In the genomic region with DNA sequence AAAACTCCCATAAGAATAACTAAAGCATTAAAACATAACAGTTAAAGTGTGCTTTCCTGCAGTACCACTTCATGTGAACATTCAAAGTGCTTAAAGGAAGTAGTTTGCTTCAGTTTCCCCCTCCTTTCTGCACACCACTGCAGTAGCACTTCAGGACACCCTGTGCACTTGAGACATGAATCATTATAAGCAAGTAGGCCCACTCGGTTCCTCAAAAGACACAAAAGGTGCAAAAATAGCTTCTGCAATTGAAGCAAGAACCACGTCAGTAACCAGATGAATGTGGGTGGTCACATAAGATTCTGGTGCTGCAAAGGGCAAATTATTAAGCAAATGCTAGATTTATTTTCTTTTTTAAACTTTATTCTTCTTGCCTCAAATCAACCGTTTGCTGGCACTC, we compare ENCODE assay signal across 9 cellular contexts.
DNase-seq lines count a peak whose midpoint lies in the region; ATAC-seq, FAIRE-seq and TF ChIP-seq lines count a peak whose summit lies in the region.
"Had no signal": no experiment of that assay in that cellular context is flagged by ENCODE, and none has a peak within 500 bp of the region (broad histone marks: within the 10 kb centered on the region; RNA-seq: fewer than 3 reads in every experiment).

No MANE protein-coding gene starts in this region.

- H3K4me1 Mint-ChIP-seq in activated T-cell treated with anti-CD3 and anti-CD28 coated beads, Interleukin-2, amount 50 U/mL, for 72 hours (ENCODE audit: low read depth): peaks cover 80% of the 10 kb centered on the region
- H3K4me1 Mint-ChIP-seq in stimulated activated naive B cell treated with anti-CD40 and anti-IgM and Interleukin-4, amounts not matched to agents 10 μg/mL and 1 μg/mL and 100 μg/mL, for 72 hours: peaks cover 20 to 49% of the 10 kb centered on the region in 2 donors

- H3K9ac ChIP-seq in colonic mucosa (ENCODE audit: low read depth in 2 of 2, low read length in 2 of 2): no peak overlapping the region
- H3K9ac ChIP-seq: BLaER1 had no signal

- H3K27me3 ChIP-seq in colonic mucosa: no peaks in the 10 kb centered on the region
- H3K27me3 ChIP-seq: BLaER1 had no signal

- H3K27me3 Mint-ChIP-seq in activated T-cell treated with anti-CD3 and anti-CD28 coated beads, Interleukin-2, amount 50 U/mL, for 72 hours (ENCODE audit: low read depth): no peaks in the 10 kb centered on the region
- no peaks in the 10 kb centered on the region for H3K27me3 Mint-ChIP-seq in stimulated activated naive B cell treated with anti-CD40 and anti-IgM and Interleukin-4, amounts not matched to agents 10 μg/mL and 1 μg/mL and 100 μg/mL, for 72 hours

- no peaks in the 10 kb centered on the region for H3K9me3 Mint-ChIP-seq in activated T-cell treated with anti-CD3 and anti-CD28 coated beads, Interleukin-2, amount 50 U/mL, for 72 hours
- H3K9me3 Mint-ChIP-seq in stimulated activated naive B cell treated with anti-CD40 and anti-IgM and Interleukin-4, amounts not matched to agents 10 μg/mL and 1 μg/mL and 100 μg/mL, for 72 hours: no peaks in the 10 kb centered on the region

- H3K27ac Mint-ChIP-seq in activated T-cell treated with anti-CD3 and anti-CD28 coated beads, Interleukin-2, amount 50 U/mL, for 72 hours: peak overlapping the region; percentile 96
- H3K27ac Mint-ChIP-seq in stimulated activated naive B cell treated with anti-CD40 and anti-IgM and Interleukin-4, amounts not matched to agents 10 μg/mL and 1 μg/mL and 100 μg/mL, for 72 hours: peak overlapping the region; percentile 70

- no peak for TF ChIP-seq CTCF in colonic mucosa (IDR thresholded peaks at IDR 0.05)

- no peak for FAIRE-seq in H54 (lab: Jason Lieb, UNC)

- no peaks in the 10 kb centered on the region for H3K9me3 ChIP-seq in colonic mucosa
- H3K9me3 ChIP-seq: BLaER1 had no signal

- H3K36me3 ChIP-seq in colonic mucosa: no peaks in the 10 kb centered on the region

- H3K36me3 Mint-ChIP-seq in activated T-cell treated with anti-CD3 and anti-CD28 coated beads, Interleukin-2, amount 50 U/mL, for 72 hours (ENCODE audit: insufficient read depth in 2 of 2): peaks cover 2 to 8% of the 10 kb centered on the region in 2 donors
- H3K36me3 Mint-ChIP-seq in stimulated activated naive B cell treated with anti-CD40 and anti-IgM and Interleukin-4, amounts not matched to agents 10 μg/mL and 1 μg/mL and 100 μg/mL, for 72 hours: peaks cover 6 to 12% of the 10 kb centered on the region in 2 donors

- TF ChIP-seq POLR2A in H54 (IDR thresholded peaks at IDR 0.05; ENCODE audit: low read depth, low read length): no peak

- no peak overlapping the region for H3K27ac ChIP-seq in colonic mucosa
- H3K27ac ChIP-seq: BLaER1 had no signal

- DNase-seq in activated T-cell treated with anti-CD3 and anti-CD28 coated beads, Interleukin-2, amount 50 U/mL, for 72 hours: peak in 1 of 2 donors; percentile 9
- no peak for DNase-seq in activated T-cell treated with anti-CD3 and anti-CD28 coated beads, Interleukin-2, amount 50 U/mL, for 1 hour
- peak; percentile 58 to 93 for DNase-seq in NOMO-1 (lab: John Stamatoyannopoulos, UW; ENCODE audit: unreplicated experiment in 2 of 2)
- DNase-seq in stimulated activated naive B cell treated with anti-CD40 and anti-IgM and Interleukin-4, amounts not matched to agents 10 μg/mL and 1 μg/mL and 100 μg/mL, for 72 hours: peak; percentile 68
- no peak for DNase-seq in OCI-M1 (lab: John Stamatoyannopoulos, UW)
- no peak for DNase-seq in H54 (ENCODE audit: insufficient read length, low spot score)
- DNase-seq in colonic mucosa: no peak

- H3K4me1 ChIP-seq in colonic mucosa: no peaks in the 10 kb centered on the region
- H3K4me1 ChIP-seq: BLaER1 had no signal

- peak overlapping the region; percentile 66 for H3K4me3 Mint-ChIP-seq in activated T-cell treated with anti-CD3 and anti-CD28 coated beads, Interleukin-2, amount 50 U/mL, for 72 hours
- H3K4me3 Mint-ChIP-seq in stimulated activated naive B cell treated with anti-CD40 and anti-IgM and Interleukin-4, amounts not matched to agents 10 μg/mL and 1 μg/mL and 100 μg/mL, for 72 hours: peak overlapping the region; percentile 67 to 73

- intact Hi-C loops in colonic mucosa (cut with DNase I): no loop called here

- H3K4me3 ChIP-seq in colonic mucosa: no peak overlapping the region
- H3K4me3 ChIP-seq: BLaER1 had no signal

- peak; percentile 77 to 83 for ATAC-seq in activated T-cell treated with anti-CD3 and anti-CD28 coated beads, Interleukin-2, amount 50 U/mL, for 72 hours (replicated peaks in 1 of 2)
- ATAC-seq in HG02642 (IDR thresholded peaks at IDR 0.05; ENCODE audit: poor library complexity, unreplicated experiment): peak; percentile 99
- ATAC-seq in stimulated activated naive B cell treated with anti-CD40 and anti-IgM and Interleukin-4, amounts not matched to agents 10 μg/mL and 1 μg/mL and 100 μg/mL, for 72 hours (replicated peaks): peak; percentile 100

Comparison
In these comparisons a context has a peak if more than half of its experiments do, and no peak if none do; other contexts are left out.
1. DNase-seq: peak in NOMO-1 (2 of 2) and stimulated activated naive B cell treated with anti-CD40 and anti-IgM and Interleukin-4, amounts not matched to agents 10 μg/mL and 1 μg/mL and 100 μg/mL, for 72 hours (single experiment); none in activated T-cell treated with anti-CD3 and anti-CD28 coated beads, Interleukin-2, amount 50 U/mL, for 1 hour (single experiment), OCI-M1 (single experiment), H54 (single experiment) and colonic mucosa (single experiment).
2. Peak in every context shown above with its lines, with median percentiles within 50 percentile points of each other: ATAC-seq.